ENCODE assay signal across 19 cellular contexts in the genomic region with DNA sequence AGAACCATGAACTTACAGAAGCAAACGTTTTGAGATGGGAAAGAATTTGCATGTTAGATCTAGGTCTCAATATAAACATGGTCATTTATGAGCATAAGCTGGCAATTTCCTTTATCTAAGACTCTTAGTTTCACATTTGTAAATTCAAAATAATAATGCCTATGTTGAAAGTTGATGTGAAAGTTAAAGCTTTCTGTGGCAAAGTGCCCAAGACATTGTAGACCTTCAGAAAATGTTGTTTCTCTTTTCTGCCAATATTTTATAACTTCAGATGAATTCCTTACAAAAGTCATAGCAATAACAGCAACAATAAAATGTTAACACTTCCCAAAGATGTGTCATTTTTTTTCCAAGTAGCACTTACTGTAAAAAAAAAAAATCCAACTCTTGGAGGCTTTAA.
"Had no signal": no experiment of that assay in that cellular context is flagged by ENCODE, and none has a peak within 500 bp of the region (broad histone marks: within the 10 kb centered on the region; RNA-seq: fewer than 3 reads in every experiment).

No MANE protein-coding gene starts in this region.

- H3K4me3 Mint-ChIP-seq: dendritic cell treated with granulocyte-macrophage colony-stimulating factor and Interleukin-4, amounts not matched to agents 40 ng/mL and 50 ng/mL, for 4 days; effector memory CD8-positive, alpha-beta T cell; nephron; stimulated activated memory B cell treated with anti-CD40 and anti-IgM and Interleukin-4, amounts not matched to agents 10 μg/mL and 1 μg/mL and 100 μg/mL, for 72 hours; type B pancreatic cell had no signal

- H3K4me1 ChIP-seq: psoas muscle had no signal

- H3K9me3 Mint-ChIP-seq: dendritic cell treated with granulocyte-macrophage colony-stimulating factor and Interleukin-4, amounts not matched to agents 40 ng/mL and 50 ng/mL, for 4 days; type B pancreatic cell had no signal

- H3K27me3 ChIP-seq: cardiac muscle cell had no signal

- H3K27me3 Mint-ChIP-seq: dendritic cell treated with granulocyte-macrophage colony-stimulating factor and Interleukin-4, amounts not matched to agents 40 ng/mL and 50 ng/mL, for 4 days; effector memory CD8-positive, alpha-beta T cell; stimulated activated memory B cell treated with anti-CD40 and anti-IgM and Interleukin-4, amounts not matched to agents 10 μg/mL and 1 μg/mL and 100 μg/mL, for 72 hours had no signal

- H3K36me3 ChIP-seq: cardiac muscle cell had no signal

- H3K27ac ChIP-seq: cardiac muscle cell, psoas muscle had no signal

- H3K4me3 ChIP-seq: cardiac muscle cell, psoas muscle had no signal

- H3K4me1 Mint-ChIP-seq: stimulated activated memory B cell treated with anti-CD40 and anti-IgM and Interleukin-4, amounts not matched to agents 10 μg/mL and 1 μg/mL and 100 μg/mL, for 72 hours had no signal

- ATAC-seq: effector memory CD8-positive, alpha-beta T cell; psoas muscle; sciatic nerve; stimulated activated memory B cell treated with anti-CD40 and anti-IgM and Interleukin-4, amounts not matched to agents 10 μg/mL and 1 μg/mL and 100 μg/mL, for 72 hours had no signal

- DNase-seq: activated CD4-positive, alpha-beta T cell treated with anti-CD3 and anti-CD28 coated beads, Interleukin-2, amount 50 U/mL, for 4 hours; activated CD4-positive, CD25-positive, alpha-beta regulatory T cell treated with anti-CD3 and anti-CD28 coated beads, Interleukin-2, amount 50 U/mL, for 72 hours; activated naive CD4-positive, alpha-beta T cell; activated T-cell treated with anti-CD3 and anti-CD28 coated beads for 4 hours; effector memory CD8-positive, alpha-beta T cell; foreskin fibroblast; glutamatergic neuron; hypothalamus; nucleus accumbens; psoas muscle; SHP77; stimulated activated CD4-positive, alpha-beta T cell treated with anti-CD3 and anti-CD28 coated beads, Interleukin-2, amount 100 ng/mL, for 48 hours; substantia nigra had no signal

- H3K27ac Mint-ChIP-seq: dendritic cell treated with granulocyte-macrophage colony-stimulating factor and Interleukin-4, amounts not matched to agents 40 ng/mL and 50 ng/mL, for 4 days; effector memory CD8-positive, alpha-beta T cell; stimulated activated memory B cell treated with anti-CD40 and anti-IgM and Interleukin-4, amounts not matched to agents 10 μg/mL and 1 μg/mL and 100 μg/mL, for 72 hours; type B pancreatic cell had no signal

- H3K36me3 Mint-ChIP-seq: stimulated activated memory B cell treated with anti-CD40 and anti-IgM and Interleukin-4, amounts not matched to agents 10 μg/mL and 1 μg/mL and 100 μg/mL, for 72 hours; type B pancreatic cell had no signal

- H3K9me3 ChIP-seq: psoas muscle had no signal
